ENCODE assay signal across 9 cellular contexts in genomic region chr5:159764283-159764927, GRCh38.
A peak's percentile ranks its signal among the peaks of the same experiment; 100 is the strongest.
DNase-seq lines count a peak whose midpoint lies in the region; ATAC-seq and TF ChIP-seq lines count a peak whose summit lies in the region.
"Had no signal": no experiment of that assay in that cellular context is flagged by ENCODE, and none has a peak within 500 bp of the region (broad histone marks: within the 10 kb centered on the region; RNA-seq: fewer than 3 reads in every experiment).

No MANE protein-coding gene starts in this region.

- no peaks in the 10 kb centered on the region for H3K36me3 Mint-ChIP-seq in activated CD8-positive, alpha-beta memory T cell treated with anti-CD3 and anti-CD28 coated beads, Interleukin-2, amount 10 ng/mL, durations not matched to agents 7 days and 5 days
- H3K36me3 Mint-ChIP-seq in stimulated activated effector memory CD8-positive, alpha-beta T cell treated with anti-CD3 and anti-CD28 coated beads, Interleukin-12 subunit alpha, Interleukin-12 subunit beta, amount 100 ng/mL, for 72 hours = no peaks in the 10 kb centered on the region

- no peak overlapping the region for H3K4me3 Mint-ChIP-seq in activated CD8-positive, alpha-beta memory T cell treated with anti-CD3 and anti-CD28 coated beads, Interleukin-2, amount 10 ng/mL, durations not matched to agents 7 days and 5 days
- no peak overlapping the region for H3K4me3 Mint-ChIP-seq in stimulated activated effector memory CD8-positive, alpha-beta T cell treated with anti-CD3 and anti-CD28 coated beads, Interleukin-12 subunit alpha, Interleukin-12 subunit beta, amount 100 ng/mL, for 72 hours

- H3K27ac Mint-ChIP-seq in activated CD8-positive, alpha-beta memory T cell treated with anti-CD3 and anti-CD28 coated beads, Interleukin-2, amount 10 ng/mL, durations not matched to agents 7 days and 5 days = no peak overlapping the region
- no peak overlapping the region for H3K27ac Mint-ChIP-seq in stimulated activated effector memory CD8-positive, alpha-beta T cell treated with anti-CD3 and anti-CD28 coated beads, Interleukin-12 subunit alpha, Interleukin-12 subunit beta, amount 100 ng/mL, for 72 hours

- peak; percentile 49 for DNase-seq in activated CD8-positive, alpha-beta memory T cell treated with anti-CD3 and anti-CD28 coated beads, Interleukin-2, amount 10 ng/mL, durations not matched to agents 7 days and 5 days
- no peak for DNase-seq in activated CD8-positive, alpha-beta memory T cell treated with anti-CD3 and anti-CD28 coated beads, Interleukin-2, amount 50 U/mL, for 4 hours
- peak; percentile 68 for DNase-seq in fibroblast of the conjunctiva (ENCODE audit: low read depth)
- DNase-seq in stimulated activated effector memory CD8-positive, alpha-beta T cell treated with anti-CD3 and anti-CD28 coated beads, Interleukin-12 subunit alpha, Interleukin-12 subunit beta, amount 100 ng/mL, for 72 hours (ENCODE audit: low spot score in 2 of 2) = no peak
- DNase-seq in activated effector memory CD4-positive, alpha-beta T cell treated with Interleukin-2 at 50 U/mL for 16 hours = no peak
- DNase-seq: RPMI8226 had no signal

- H3K9me3 Mint-ChIP-seq in activated CD8-positive, alpha-beta memory T cell treated with anti-CD3 and anti-CD28 coated beads, Interleukin-2, amount 10 ng/mL, durations not matched to agents 7 days and 5 days (ENCODE audit: low read depth) = no peaks in the 10 kb centered on the region
- H3K9me3 Mint-ChIP-seq in stimulated activated effector memory CD8-positive, alpha-beta T cell treated with anti-CD3 and anti-CD28 coated beads, Interleukin-12 subunit alpha, Interleukin-12 subunit beta, amount 100 ng/mL, for 72 hours = no peaks in the 10 kb centered on the region

- peaks cover 14% of the 10 kb centered on the region for H3K4me1 Mint-ChIP-seq in activated CD8-positive, alpha-beta memory T cell treated with anti-CD3 and anti-CD28 coated beads, Interleukin-2, amount 10 ng/mL, durations not matched to agents 7 days and 5 days
- H3K4me1 Mint-ChIP-seq in stimulated activated effector memory CD8-positive, alpha-beta T cell treated with anti-CD3 and anti-CD28 coated beads, Interleukin-12 subunit alpha, Interleukin-12 subunit beta, amount 100 ng/mL, for 72 hours = peaks cover 11% of the 10 kb centered on the region

- H3K27me3 Mint-ChIP-seq in activated CD8-positive, alpha-beta memory T cell treated with anti-CD3 and anti-CD28 coated beads, Interleukin-2, amount 10 ng/mL, durations not matched to agents 7 days and 5 days = peaks cover 45% of the 10 kb centered on the region

- CTCF ChIA-PET in activated CD8-positive, alpha-beta memory T cell treated with anti-CD3 and anti-CD28 coated beads, Interleukin-2, amount 10 ng/mL, durations not matched to agents 7 days and 5 days (lab: Charles Lee) = no interaction called here

- peak; percentile 9 for ATAC-seq in activated CD8-positive, alpha-beta memory T cell treated with anti-CD3 and anti-CD28 coated beads, Interleukin-2, amount 10 ng/mL, durations not matched to agents 7 days and 5 days
- ATAC-seq in SK-N-SH treated with all-trans-retinoic acid at 6 μM for 48 hours (peak; percentile 88), GM19035 (IDR thresholded peaks at IDR 0.05; ENCODE audit: unreplicated experiment) (no peak), GM18870 (IDR thresholded peaks at IDR 0.05; ENCODE audit: unreplicated experiment) (no peak)
- peak; percentile 55 for ATAC-seq in stimulated activated effector memory CD8-positive, alpha-beta T cell treated with anti-CD3 and anti-CD28 coated beads, Interleukin-12 subunit alpha, Interleukin-12 subunit beta, amount 100 ng/mL, for 72 hours

TF ChIP-seq in SK-N-SH treated with all-trans-retinoic acid at 6 μM for 48 hours, 23 proteins besides CTCF, POLR2A, EP300 and RAD21:
- TF ChIP-seq TSHZ2 (CRISPR knock-in tag; IDR thresholded peaks at IDR 0.05) (no peak), ARNTL (CRISPR knock-in tag; IDR thresholded peaks at IDR 0.05; ENCODE audit: borderline replicate concordance, low read depth) (no peak), ESRRG (CRISPR knock-in tag; IDR thresholded peaks at IDR 0.05) (no peak), POU6F1 (CRISPR knock-in tag; IDR thresholded peaks at IDR 0.05; ENCODE audit: borderline replicate concordance, low read depth) (no peak), BACH2 (CRISPR knock-in tag; IDR thresholded peaks at IDR 0.05; ENCODE audit: borderline replicate concordance) (no peak), ISL1 (CRISPR knock-in tag; IDR thresholded peaks at IDR 0.05) (no peak; the same call in 1 of the 2 replicates), PATZ1 (CRISPR knock-in tag; IDR thresholded peaks at IDR 0.05; ENCODE audit: borderline replicate concordance) (no peak)

Comparison
In these comparisons a context has a peak if more than half of its experiments do, and no peak if none do; other contexts are left out.
1. DNase-seq: peak in activated CD8-positive, alpha-beta memory T cell treated with anti-CD3 and anti-CD28 coated beads, Interleukin-2, amount 10 ng/mL, durations not matched to agents 7 days and 5 days (single experiment) and fibroblast of the conjunctiva (single experiment); none in activated CD8-positive, alpha-beta memory T cell treated with anti-CD3 and anti-CD28 coated beads, Interleukin-2, amount 50 U/mL, for 4 hours (single experiment), stimulated activated effector memory CD8-positive, alpha-beta T cell treated with anti-CD3 and anti-CD28 coated beads, Interleukin-12 subunit alpha, Interleukin-12 subunit beta, amount 100 ng/mL, for 72 hours (0 of 2) and activated effector memory CD4-positive, alpha-beta T cell treated with Interleukin-2 at 50 U/mL for 16 hours (single experiment).
2. ATAC-seq: peak in activated CD8-positive, alpha-beta memory T cell treated with anti-CD3 and anti-CD28 coated beads, Interleukin-2, amount 10 ng/mL, durations not matched to agents 7 days and 5 days (single experiment), SK-N-SH treated with all-trans-retinoic acid at 6 μM for 48 hours (single experiment) and stimulated activated effector memory CD8-positive, alpha-beta T cell treated with anti-CD3 and anti-CD28 coated beads, Interleukin-12 subunit alpha, Interleukin-12 subunit beta, amount 100 ng/mL, for 72 hours (single experiment); none in GM19035 (single experiment) and GM18870 (single experiment).